In genomic region chr17:49404906-49405305, GRCh38 we compare ENCODE assay signal across 1 cellular context.
TF ChIP-seq lines count a peak whose summit lies in the region.

No MANE protein-coding gene starts in this region.

TF ChIP-seq in HepG2, 621 proteins besides CTCF, POLR2A, EP300 and RAD21:
- TF ChIP-seq FOXO4 (CRISPR knock-in tag; conservative IDR thresholded peaks at IDR 0.05) (0 out of 2 replicates have a peak, but pooled peaks have one; percentile 73), KDM3A (CRISPR knock-in tag; IDR thresholded peaks at IDR 0.05; ENCODE audit: low read depth) (no peak)
